ENCODE assay signal across 1 cellular context in the genomic region with DNA sequence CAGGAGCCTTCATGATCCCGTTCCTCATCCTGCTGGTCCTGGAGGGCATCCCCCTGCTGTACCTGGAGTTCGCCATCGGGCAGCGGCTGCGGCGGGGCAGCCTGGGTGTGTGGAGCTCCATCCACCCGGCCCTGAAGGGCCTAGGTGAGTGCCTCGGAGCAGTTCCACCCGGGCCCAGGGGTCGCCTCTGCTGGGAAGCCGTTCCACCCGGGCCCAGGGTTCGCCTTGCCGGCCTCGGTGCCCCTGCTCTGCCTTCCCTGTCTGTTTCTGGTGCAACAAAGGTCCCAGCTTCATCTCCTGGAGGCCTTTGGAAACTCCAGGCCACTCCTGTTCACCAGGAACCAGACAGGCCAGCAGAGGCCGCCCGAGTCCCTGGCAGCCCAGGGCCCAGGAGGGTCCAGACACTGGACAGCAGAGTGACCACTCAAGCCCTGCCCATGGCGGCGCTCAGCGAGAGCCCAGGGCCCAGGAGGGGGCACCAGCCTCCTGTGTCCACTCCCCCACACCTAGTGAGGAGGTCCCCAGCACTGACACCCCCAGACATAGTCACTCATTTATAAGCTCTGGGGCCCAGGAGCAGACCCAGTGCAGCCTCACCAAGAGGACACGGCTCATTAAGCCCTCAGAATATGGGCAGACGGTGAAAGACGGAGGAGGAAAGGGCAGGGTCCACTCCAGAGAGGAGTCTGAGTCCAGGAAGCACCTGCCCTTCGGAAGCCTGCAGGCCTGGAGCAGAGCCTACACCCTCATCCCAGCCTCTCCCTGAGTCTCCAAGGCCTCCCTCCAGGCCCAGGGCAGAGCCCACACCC.
TF ChIP-seq lines count a peak whose summit lies in the region.

No MANE protein-coding gene starts in this region.

TF ChIP-seq in H1, 55 proteins besides CTCF, POLR2A, EP300 and RAD21 (continued from another document):
- TF ChIP-seq NANOG (IDR thresholded peaks at IDR 0.05; ENCODE audit: insufficient read depth, low read depth, low read length, poor library complexity, severe bottlenecking) (no peak), KDM4A (IDR thresholded peaks at IDR 0.05; ENCODE audit: low read depth, low read length, severe bottlenecking) (no peak), POU5F1 (IDR thresholded peaks at IDR 0.05; ENCODE audit: low read depth, low read length) (no peak), SIN3A (conservative IDR thresholded peaks at IDR 0.05 in 1 of 2, IDR thresholded peaks at IDR 0.05 in 1 of 2; ENCODE audit: low read depth in 1 of 2, low read length in 2 of 2) (no peak), HDAC6 (IDR thresholded peaks at IDR 0.05; ENCODE audit: low read depth, low read length) (no peak), SP4 (IDR thresholded peaks at IDR 0.05; ENCODE audit: low read length) (no peak), NRF1 (IDR thresholded peaks at IDR 0.05; ENCODE audit: low read depth, low read length) (no peak), BRCA1 (IDR thresholded peaks at IDR 0.05; ENCODE audit: low read depth, low read length) (no peak), SRF (IDR thresholded peaks at IDR 0.05; ENCODE audit: low read depth, low read length) (no peak), ASH2L (IDR thresholded peaks at IDR 0.05; ENCODE audit: low read length) (no peak)
TF ChIP-seq in H1: peak in this region for 0.
